25 cellular contexts compared by ENCODE assay signal in the genomic region with DNA sequence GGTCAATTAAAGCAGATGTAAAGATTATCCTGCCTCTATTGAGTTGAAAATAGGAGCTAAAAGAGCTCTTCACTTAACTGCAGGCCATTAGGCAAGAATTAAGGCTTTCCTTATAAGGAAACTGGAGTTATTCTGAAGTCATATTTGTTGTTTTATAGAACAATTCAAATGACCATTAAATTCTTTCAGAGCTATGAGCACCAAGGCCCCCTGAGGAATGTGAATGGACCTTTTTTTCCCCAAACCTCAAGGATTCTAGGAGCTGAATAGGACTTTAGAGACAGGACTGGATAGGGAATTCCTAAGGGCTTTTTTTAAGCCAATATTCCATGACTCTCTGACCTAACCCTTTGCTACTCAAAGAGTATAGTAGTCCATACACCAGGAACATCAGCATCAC.
A peak's percentile ranks its signal among the peaks of the same experiment; 100 is the strongest.
DNase-seq lines count a peak whose midpoint lies in the region; ATAC-seq lines count a peak whose summit lies in the region.
"Had no signal": no experiment of that assay in that cellular context is flagged by ENCODE, and none has a peak within 500 bp of the region (broad histone marks: within the 10 kb centered on the region; RNA-seq: fewer than 3 reads in every experiment).

No MANE protein-coding gene starts in this region.

- no peak for ATAC-seq in GM18870 (IDR thresholded peaks at IDR 0.05; ENCODE audit: unreplicated experiment)
- no peak for ATAC-seq in GM19452 (IDR thresholded peaks at IDR 0.05; ENCODE audit: unreplicated experiment)
- ATAC-seq: activated T-cell treated with anti-CD3 and anti-CD28 coated beads, Interleukin-2, amount 50 U/mL, for 4 hours; left ventricle myocardium superior had no signal

- DNase-seq in DMS79 treated with DMSO at 0.1 percent for 48 hours (lab: John Stamatoyannopoulos, UW) (peak; percentile 88), NCI-H1105 (lab: John Stamatoyannopoulos, UW) (peak; percentile 47), NCI-H2227 treated with DMSO at 0.1 percent for 48 hours (lab: John Stamatoyannopoulos, UW) (peak; percentile 26), foreskin melanocyte (peak; percentile 81)
- DNase-seq in activated CD4-positive, alpha-beta T cell treated with anti-CD3 and anti-CD28 coated beads, Interleukin-2, amount 50 U/mL, for 48 hours: no peak
- DNase-seq: activated B cell treated with CpG ODN at 0.5 μM for 24 hours; activated CD4-positive, alpha-beta T cell treated with anti-CD3 and anti-CD28 coated beads, Interleukin-2, amount 10 ng/mL, durations not matched to agents 7 days and 5 days; activated gamma-delta T cell treated with Interleukin-2 at 50 U/mL for 16 hours; activated T-cell treated with anti-CD3 and anti-CD28 coated beads, Interleukin-2, amount 50 U/mL, for 4 hours; caudate nucleus; COR-L47; effector memory CD4-positive, alpha-beta T cell; GF-D8; GOT3; HFFc6; islet precursor cell; left ventricle myocardium superior; mesendoderm; NCI-H226; small intestine; stimulated activated naive CD4-positive, alpha-beta T cell; T-helper 1 cell; upper lobe of left lung had no signal

Comparison
In these comparisons a context has a peak if more than half of its experiments do, and no peak if none do; other contexts are left out.
1. DNase-seq: peak in DMS79 treated with DMSO at 0.1 percent for 48 hours (single experiment), NCI-H1105 (single experiment), NCI-H2227 treated with DMSO at 0.1 percent for 48 hours (single experiment) and foreskin melanocyte (single experiment); none in activated CD4-positive, alpha-beta T cell treated with anti-CD3 and anti-CD28 coated beads, Interleukin-2, amount 50 U/mL, for 48 hours (0 of 2).